Comparison of ENCODE assay signal across 22 cellular contexts in the genomic region with DNA sequence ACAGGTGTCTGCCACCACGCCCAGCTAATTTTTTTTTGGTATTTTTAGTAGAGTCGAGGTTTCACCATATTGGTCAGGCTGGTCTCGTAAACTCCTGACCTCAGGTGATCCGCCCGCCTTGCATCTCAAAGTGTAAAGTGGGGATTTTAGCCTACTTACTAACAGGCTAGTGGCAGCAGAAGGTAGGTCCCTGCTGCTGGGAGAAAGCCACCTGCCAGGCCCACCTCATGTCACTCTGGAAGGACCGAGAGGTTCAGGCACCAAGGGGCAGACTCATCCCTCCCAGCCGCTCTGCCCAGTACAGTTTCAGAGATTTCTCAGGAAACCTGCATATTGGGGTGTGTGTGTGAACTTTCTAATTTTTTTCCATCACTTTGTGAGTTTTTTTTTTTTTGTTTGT. TPM values are rescaled to one million over a fixed set of nuclear protein-coding genes. Genes with fewer than 3 reads are reported as not detected.
DNase-seq lines count a peak whose midpoint lies in the region; ATAC-seq and TF ChIP-seq lines count a peak whose summit lies in the region.
"Had no signal": no experiment of that assay in that cellular context is flagged by ENCODE, and none has a peak within 500 bp of the region (broad histone marks: within the 10 kb centered on the region; RNA-seq: fewer than 3 reads in every experiment).

No MANE protein-coding gene starts in this region.

- H3K27ac ChIP-seq in WERI-Rb-1 (peak overlapping the region; percentile 83), neuronal stem cell (replicated peaks; ENCODE audit: low read length) (no peak overlapping the region), upper lobe of right lung (no peak overlapping the region), uterus (no peak overlapping the region), hepatocyte (no peak overlapping the region)
- H3K27ac ChIP-seq: BLaER1 treated with 17β-estradiol and CSF1 and Interleukin-3, amounts not matched to agents 10 nM and 100 nM had no signal

- no CpG with 5 or more reads among the region's 7 CpGs for WGBS in neuronal stem cell (ENCODE audit: extremely low coverage in 2 of 2, insufficient read length in 2 of 2, insufficient replicate concordance in 1 of 2), 2 donors
- 88% methylated on average over 7 of the region's 7 CpGs for WGBS in hepatocyte (ENCODE audit: low lambda C conversion rate, missing lambda C conversion rate)

- no peaks in the 10 kb centered on the region for H3K79me1 ChIP-seq in neuronal stem cell (ENCODE audit: low read depth, low read length)

- no peak overlapping the region for H2BK15ac ChIP-seq in neuronal stem cell (ENCODE audit: low read length)

- H3K27me3 ChIP-seq in WERI-Rb-1 (ENCODE audit: insufficient read depth, low read depth, severe bottlenecking) (no peaks in the 10 kb centered on the region), neuronal stem cell (ENCODE audit: control insufficient read depth in 3 of 3, insufficient read depth in 3 of 3, low read depth in 1 of 3, low read length in 3 of 3) (no peaks in the 10 kb centered on the region), upper lobe of right lung (no peaks in the 10 kb centered on the region), uterus (no peaks in the 10 kb centered on the region), hepatocyte (no peaks in the 10 kb centered on the region)
- H3K27me3 ChIP-seq: BE2C; BLaER1 treated with 17β-estradiol and CSF1 and Interleukin-3, amounts not matched to agents 10 nM and 100 nM had no signal

- H2AFZ ChIP-seq in neuronal stem cell (ENCODE audit: low read length) (no peak overlapping the region), hepatocyte (no peak overlapping the region)

- H4K8ac ChIP-seq in neuronal stem cell (ENCODE audit: low read depth, low read length), result no peak overlapping the region

- H4K20me1 ChIP-seq in hepatocyte (ENCODE audit: insufficient read depth, poor library complexity, severe bottlenecking), result no peaks in the 10 kb centered on the region

- H2BK5ac ChIP-seq in neuronal stem cell (ENCODE audit: low read length), result no peak overlapping the region

- H4K91ac ChIP-seq in neuronal stem cell (ENCODE audit: low read depth, low read length, poor library complexity), result no peak overlapping the region

- no peak overlapping the region for H2AK5ac ChIP-seq in neuronal stem cell (ENCODE audit: low read depth, low read length)

- H3K4me1 ChIP-seq in neuronal stem cell (ENCODE audit: control insufficient read depth in 2 of 2, insufficient read depth in 1 of 2, low read depth in 1 of 2, low read length in 2 of 2) (peaks cover 0 to 12% of the 10 kb centered on the region in 2 donors), upper lobe of right lung (no peaks in the 10 kb centered on the region), uterus (no peaks in the 10 kb centered on the region), hepatocyte (ENCODE audit: insufficient read depth) (no peaks in the 10 kb centered on the region)
- H3K4me1 ChIP-seq: BE2C, HAP-1 had no signal

- intact Hi-C loops in cardiac septum (cut with DNase I) (no loop called here), left ventricle myocardium superior (cut with micrococcal nuclease) (no loop called here), upper lobe of right lung (cut with DNase I) (no loop called here), uterus (cut with DNase I; ENCODE audit: low total_unique reads) (no loop called here)

- peak; percentile 20 for DNase-seq in cardiac septum (ENCODE audit: low spot score)
- no peak for DNase-seq in left ventricle myocardium superior
- DNase-seq in WERI-Rb-1, result peak; percentile 82
- no peak for DNase-seq in neuronal stem cell (ENCODE audit: low spot score)
- peak; percentile 35 for DNase-seq in upper lobe of right lung
- DNase-seq in GM20000 (ENCODE audit: low spot score), result no peak
- DNase-seq in uterus, result no peak
- no peak for DNase-seq in hepatocyte (ENCODE audit: low spot score)
- DNase-seq: 8988T; ACHN; AML-193; BE2C; Calu3; CD4-positive, alpha-beta memory T cell; COR-L47; DND-41; GDM1; GOT3 had no signal

- no peak overlapping the region for H3K9ac ChIP-seq in neuronal stem cell (ENCODE audit: low read depth, low read length, poor library complexity)
- H3K9ac ChIP-seq: BLaER1 treated with 17β-estradiol and CSF1 and Interleukin-3, amounts not matched to agents 10 nM and 100 nM had no signal

- no peaks in the 10 kb centered on the region for H3K79me2 ChIP-seq in hepatocyte

- peak overlapping the region; percentile 10 for H2BK120ac ChIP-seq in neuronal stem cell (ENCODE audit: low read depth, low read length)

- no peak for TF ChIP-seq POLR2A in uterus (IDR thresholded peaks at IDR 0.05)

- H3K18ac ChIP-seq in neuronal stem cell (ENCODE audit: low read length), result no peak overlapping the region

- no peak overlapping the region for H3K14ac ChIP-seq in neuronal stem cell (ENCODE audit: low read length)

- no peak overlapping the region for H2BK12ac ChIP-seq in neuronal stem cell (ENCODE audit: low read length)

- H3K9me2 ChIP-seq in hepatocyte (replicated peaks; ENCODE audit: insufficient read depth), result no peaks in the 10 kb centered on the region

- H3K36me3 ChIP-seq in WERI-Rb-1, result peaks cover 12% of the 10 kb centered on the region
- H3K36me3 ChIP-seq in neuronal stem cell (replicated peaks in 1 of 2; ENCODE audit: control insufficient read depth in 2 of 2, insufficient read depth in 2 of 2, low read length in 2 of 2), result no peaks in the 10 kb centered on the region
- no peaks in the 10 kb centered on the region for H3K36me3 ChIP-seq in upper lobe of right lung
- H3K36me3 ChIP-seq in uterus, result no peaks in the 10 kb centered on the region
- no peaks in the 10 kb centered on the region for H3K36me3 ChIP-seq in hepatocyte (replicated peaks; ENCODE audit: insufficient read depth, low read depth)
- H3K36me3 ChIP-seq: BE2C, HAP-1 had no signal

- no peak overlapping the region for H3K4ac ChIP-seq in neuronal stem cell (ENCODE audit: low read length)

- no peak overlapping the region for H3K4me3 ChIP-seq in WERI-Rb-1 (ENCODE audit: low read depth, low read length)
- no peak overlapping the region for H3K4me3 ChIP-seq in neuronal stem cell (ENCODE audit: low read length in 2 of 2)
- no peak overlapping the region for H3K4me3 ChIP-seq in upper lobe of right lung
- no peak overlapping the region for H3K4me3 ChIP-seq in uterus
- no peak overlapping the region for H3K4me3 ChIP-seq in hepatocyte
- H3K4me3 ChIP-seq: A549; BLaER1 treated with 17β-estradiol and CSF1 and Interleukin-3, amounts not matched to agents 10 nM and 100 nM; GM12878; HAP-1 had no signal

- TF ChIP-seq CTCF in WERI-Rb-1 (IDR thresholded peaks at IDR 0.05; ENCODE audit: low read depth, low read length) (no peak), upper lobe of right lung (IDR thresholded peaks at IDR 0.05) (no peak), GM20000 (IDR thresholded peaks at IDR 0.05; ENCODE audit: extremely low read depth, missing control alignments) (no peak), uterus (IDR thresholded peaks at IDR 0.05) (no peak), hepatocyte (IDR thresholded peaks at IDR 0.05; ENCODE audit: poor library complexity) (no peak)

- H3K9me3 ChIP-seq in WERI-Rb-1 (ENCODE audit: severe bottlenecking) (peaks cover 5% of the 10 kb centered on the region), neuronal stem cell (replicated peaks in 1 of 2; ENCODE audit: control insufficient read depth in 2 of 2, insufficient read depth in 1 of 2, low read depth in 1 of 2, low read length in 2 of 2) (peaks cover 0 to 2% of the 10 kb centered on the region in 2 donors), upper lobe of right lung (no peaks in the 10 kb centered on the region), uterus (no peaks in the 10 kb centered on the region), hepatocyte (ENCODE audit: low read depth) (no peaks in the 10 kb centered on the region)
- H3K9me3 ChIP-seq: A549; BE2C; BLaER1 treated with 17β-estradiol and CSF1 and Interleukin-3, amounts not matched to agents 10 nM and 100 nM; HAP-1 had no signal

- H3K4me2 ChIP-seq in neuronal stem cell (ENCODE audit: insufficient read depth, low read length, poor library complexity, severe bottlenecking) (no peak overlapping the region), hepatocyte (no peak overlapping the region)

- ATAC-seq in left ventricle myocardium superior (no peak), upper lobe of right lung (no peak)
- ATAC-seq: GM12878 had no signal

- H3K23ac ChIP-seq in neuronal stem cell (ENCODE audit: low read depth, low read length, poor library complexity), result peak overlapping the region; percentile 3

RNA-seq across cellular contexts. Expression of gene RCVRN, which starts 2.1 kb away (rescaled TPM):
- total RNA-seq in cardiac septum (0.70 TPM), left ventricle myocardium superior (0.12 TPM), upper lobe of right lung (0.17 TPM), uterus (under 1 TPM in 1 of 4 donors, not detected in 3; 0.88 TPM), hepatocyte (0.07 TPM in 1 of 2 replicates, not detected in the other)
- 0.10 TPM for polyA plus RNA-seq in neuronal stem cell (2013, experiment 1 of 2)
- 0.10 TPM for polyA plus RNA-seq in neuronal stem cell (2013, experiment 2 of 2)
- polyA plus RNA-seq in hepatocyte, result 0.50 TPM in 1 of 2 replicates, not detected in the other
- total RNA-seq: Calu3; CD4-positive, alpha-beta memory T cell had no signal
- polyA plus RNA-seq: A549; CD4-positive, alpha-beta memory T cell had no signal

Comparison
In these comparisons a context has a peak if more than half of its experiments do, and no peak if none do; other contexts are left out.
1. DNase-seq: peak in cardiac septum (single experiment), WERI-Rb-1 (single experiment) and upper lobe of right lung (single experiment); none in left ventricle myocardium superior (single experiment), neuronal stem cell (single experiment), GM20000 (single experiment), uterus (0 of 2) and hepatocyte (single experiment).